1 cellular context compared by ENCODE assay signal in the genomic region with DNA sequence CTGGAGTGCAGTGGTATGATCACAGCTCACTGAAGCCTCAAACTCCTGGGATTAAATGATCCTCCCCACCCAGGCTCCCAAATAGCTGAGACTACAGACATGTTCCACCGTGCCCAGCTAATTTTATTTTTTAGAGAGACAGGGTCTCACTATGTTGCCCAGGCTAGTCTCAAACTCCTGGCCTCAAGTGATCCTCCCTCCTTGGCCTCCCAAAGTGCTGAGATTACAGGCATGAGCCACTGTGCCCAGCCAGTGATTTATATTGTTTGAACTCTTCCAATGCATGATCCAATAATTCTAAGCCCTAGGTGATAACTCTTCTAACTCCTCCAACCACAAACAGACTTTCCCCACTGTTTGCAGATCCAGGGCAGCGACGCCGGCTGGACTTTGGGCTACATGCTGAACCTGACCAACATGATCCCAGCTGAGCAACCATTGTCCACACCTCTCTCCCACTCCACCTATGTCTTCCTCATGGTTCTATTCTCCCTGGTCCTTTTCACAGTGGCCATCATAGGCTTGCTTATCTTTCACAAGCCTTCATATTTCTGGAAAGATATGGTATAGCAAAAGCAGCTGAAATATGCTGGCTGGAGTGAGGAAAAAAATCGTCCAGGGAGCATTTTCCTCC.
TF ChIP-seq lines count a peak whose summit lies in the region.

No MANE protein-coding gene starts in this region.

TF ChIP-seq in HepG2, 621 proteins besides CTCF, POLR2A, EP300 and RAD21 (continued from another document and continues in another):
- TF ChIP-seq, protein P1, sequence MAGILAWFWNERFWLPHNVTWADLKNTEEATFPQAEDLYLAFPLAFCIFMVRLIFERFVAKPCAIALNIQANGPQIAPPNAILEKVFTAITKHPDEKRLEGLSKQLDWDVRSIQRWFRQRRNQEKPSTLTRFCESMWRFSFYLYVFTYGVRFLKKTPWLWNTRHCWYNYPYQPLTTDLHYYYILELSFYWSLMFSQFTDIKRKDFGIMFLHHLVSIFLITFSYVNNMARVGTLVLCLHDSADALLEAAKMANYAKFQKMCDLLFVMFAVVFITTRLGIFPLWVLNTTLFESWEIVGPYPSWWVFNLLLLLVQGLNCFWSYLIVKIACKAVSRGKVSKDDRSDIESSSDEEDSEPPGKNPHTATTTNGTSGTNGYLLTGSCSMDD (CRISPR knock-in tag; IDR thresholded peaks at IDR 0.05) = no peak
- TF ChIP-seq ZFP36L1 (CRISPR knock-in tag; IDR thresholded peaks at IDR 0.05) = no peak
- TF ChIP-seq, protein P2, sequence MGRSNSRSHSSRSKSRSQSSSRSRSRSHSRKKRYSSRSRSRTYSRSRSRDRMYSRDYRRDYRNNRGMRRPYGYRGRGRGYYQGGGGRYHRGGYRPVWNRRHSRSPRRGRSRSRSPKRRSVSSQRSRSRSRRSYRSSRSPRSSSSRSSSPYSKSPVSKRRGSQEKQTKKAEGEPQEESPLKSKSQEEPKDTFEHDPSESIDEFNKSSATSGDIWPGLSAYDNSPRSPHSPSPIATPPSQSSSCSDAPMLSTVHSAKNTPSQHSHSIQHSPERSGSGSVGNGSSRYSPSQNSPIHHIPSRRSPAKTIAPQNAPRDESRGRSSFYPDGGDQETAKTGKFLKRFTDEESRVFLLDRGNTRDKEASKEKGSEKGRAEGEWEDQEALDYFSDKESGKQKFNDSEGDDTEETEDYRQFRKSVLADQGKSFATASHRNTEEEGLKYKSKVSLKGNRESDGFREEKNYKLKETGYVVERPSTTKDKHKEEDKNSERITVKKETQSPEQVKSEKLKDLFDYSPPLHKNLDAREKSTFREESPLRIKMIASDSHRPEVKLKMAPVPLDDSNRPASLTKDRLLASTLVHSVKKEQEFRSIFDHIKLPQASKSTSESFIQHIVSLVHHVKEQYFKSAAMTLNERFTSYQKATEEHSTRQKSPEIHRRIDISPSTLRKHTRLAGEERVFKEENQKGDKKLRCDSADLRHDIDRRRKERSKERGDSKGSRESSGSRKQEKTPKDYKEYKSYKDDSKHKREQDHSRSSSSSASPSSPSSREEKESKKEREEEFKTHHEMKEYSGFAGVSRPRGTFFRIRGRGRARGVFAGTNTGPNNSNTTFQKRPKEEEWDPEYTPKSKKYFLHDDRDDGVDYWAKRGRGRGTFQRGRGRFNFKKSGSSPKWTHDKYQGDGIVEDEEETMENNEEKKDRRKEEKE (IDR thresholded peaks at IDR 0.05) = no peak
- no peak for TF ChIP-seq ZNF501 (CRISPR knock-in tag; IDR thresholded peaks at IDR 0.05)
- no peak for TF ChIP-seq PHF20 (CRISPR knock-in tag; IDR thresholded peaks at IDR 0.05)
- TF ChIP-seq ZSCAN30 (CRISPR knock-in tag; IDR thresholded peaks at IDR 0.05) = no peak
- TF ChIP-seq, protein P3, sequence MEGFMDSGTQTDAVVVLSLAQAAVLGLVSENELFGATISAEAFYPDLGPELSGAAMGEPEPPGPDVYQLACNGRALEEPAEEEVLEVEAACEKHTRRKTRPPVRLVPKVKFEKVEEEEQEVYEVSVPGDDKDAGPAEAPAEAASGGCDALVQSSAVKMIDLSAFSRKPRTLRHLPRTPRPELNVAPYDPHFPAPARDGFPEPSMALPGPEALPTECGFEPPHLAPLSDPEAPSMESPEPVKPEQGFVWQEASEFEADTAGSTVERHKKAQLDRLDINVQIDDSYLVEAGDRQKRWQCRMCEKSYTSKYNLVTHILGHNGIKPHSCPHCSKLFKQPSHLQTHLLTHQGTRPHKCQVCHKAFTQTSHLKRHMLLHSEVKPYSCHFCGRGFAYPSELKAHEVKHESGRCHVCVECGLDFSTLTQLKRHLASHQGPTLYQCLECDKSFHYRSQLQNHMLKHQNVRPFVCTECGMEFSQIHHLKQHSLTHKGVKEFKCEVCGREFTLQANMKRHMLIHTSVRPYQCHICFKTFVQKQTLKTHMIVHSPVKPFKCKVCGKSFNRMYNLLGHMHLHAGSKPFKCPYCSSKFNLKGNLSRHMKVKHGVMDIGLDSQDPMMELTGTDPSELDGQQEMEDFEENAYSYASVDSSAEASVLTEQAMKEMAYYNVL (CRISPR knock-in tag; IDR thresholded peaks at IDR 0.05; ENCODE audit: borderline replicate concordance) = peak; percentile 89; the same call in 1 of the 2 replicates
- no peak for TF ChIP-seq ZNF207 (IDR thresholded peaks at IDR 0.05; ENCODE audit: borderline replicate concordance)
- peak; percentile 22; the same call in 1 of the 2 replicates for TF ChIP-seq THAP11 (CRISPR knock-in tag; IDR thresholded peaks at IDR 0.05)
- no peak for TF ChIP-seq TGIF2 (CRISPR knock-in tag; IDR thresholded peaks at IDR 0.05)
- TF ChIP-seq FLYWCH1 (CRISPR knock-in tag; IDR thresholded peaks at IDR 0.05) = no peak
- TF ChIP-seq, protein P4, sequence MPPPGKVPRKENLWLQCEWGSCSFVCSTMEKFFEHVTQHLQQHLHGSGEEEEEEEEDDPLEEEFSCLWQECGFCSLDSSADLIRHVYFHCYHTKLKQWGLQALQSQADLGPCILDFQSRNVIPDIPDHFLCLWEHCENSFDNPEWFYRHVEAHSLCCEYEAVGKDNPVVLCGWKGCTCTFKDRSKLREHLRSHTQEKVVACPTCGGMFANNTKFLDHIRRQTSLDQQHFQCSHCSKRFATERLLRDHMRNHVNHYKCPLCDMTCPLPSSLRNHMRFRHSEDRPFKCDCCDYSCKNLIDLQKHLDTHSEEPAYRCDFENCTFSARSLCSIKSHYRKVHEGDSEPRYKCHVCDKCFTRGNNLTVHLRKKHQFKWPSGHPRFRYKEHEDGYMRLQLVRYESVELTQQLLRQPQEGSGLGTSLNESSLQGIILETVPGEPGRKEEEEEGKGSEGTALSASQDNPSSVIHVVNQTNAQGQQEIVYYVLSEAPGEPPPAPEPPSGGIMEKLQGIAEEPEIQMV (CRISPR knock-in tag; IDR thresholded peaks at IDR 0.05; ENCODE audit: low read depth) = 0 out of 2 replicates have a peak, but pooled peaks have one; percentile 42
- no peak for TF ChIP-seq MYNN (CRISPR knock-in tag; IDR thresholded peaks at IDR 0.05; ENCODE audit: low read depth)
- TF ChIP-seq, protein P5, sequence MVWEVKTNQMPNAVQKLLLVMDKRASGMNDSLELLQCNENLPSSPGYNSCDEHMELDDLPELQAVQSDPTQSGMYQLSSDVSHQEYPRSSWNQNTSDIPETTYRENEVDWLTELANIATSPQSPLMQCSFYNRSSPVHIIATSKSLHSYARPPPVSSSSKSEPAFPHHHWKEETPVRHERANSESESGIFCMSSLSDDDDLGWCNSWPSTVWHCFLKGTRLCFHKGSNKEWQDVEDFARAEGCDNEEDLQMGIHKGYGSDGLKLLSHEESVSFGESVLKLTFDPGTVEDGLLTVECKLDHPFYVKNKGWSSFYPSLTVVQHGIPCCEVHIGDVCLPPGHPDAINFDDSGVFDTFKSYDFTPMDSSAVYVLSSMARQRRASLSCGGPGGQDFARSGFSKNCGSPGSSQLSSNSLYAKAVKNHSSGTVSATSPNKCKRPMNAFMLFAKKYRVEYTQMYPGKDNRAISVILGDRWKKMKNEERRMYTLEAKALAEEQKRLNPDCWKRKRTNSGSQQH (CRISPR knock-in tag; IDR thresholded peaks at IDR 0.05; ENCODE audit: low read depth) = 0 out of 2 replicates have a peak, but pooled peaks have one; percentile 27
- TF ChIP-seq ZNF256 (CRISPR knock-in tag; conservative IDR thresholded peaks at IDR 0.05) = no peak
- TF ChIP-seq FOXA3 (CRISPR knock-in tag; IDR thresholded peaks at IDR 0.05) = 0 out of 2 replicates have a peak, but pooled peaks have one; percentile 25
- no peak for TF ChIP-seq RBM22 (optimal IDR thresholded peaks at IDR 0.05; ENCODE audit: low read length)
- no peak for TF ChIP-seq MAF1 (CRISPR knock-in tag; IDR thresholded peaks at IDR 0.05; ENCODE audit: borderline replicate concordance)
- no peak for TF ChIP-seq MBD4 (IDR thresholded peaks at IDR 0.05; ENCODE audit: borderline replicate concordance, low read length)
- no peak for TF ChIP-seq SIN3B (IDR thresholded peaks at IDR 0.05; ENCODE audit: low read length)
- TF ChIP-seq ZMYM2 (CRISPR knock-in tag; IDR thresholded peaks at IDR 0.05) = 0 out of 2 replicates have a peak, but pooled peaks have one; percentile 66
- no peak for TF ChIP-seq TSC22D2 (CRISPR knock-in tag; IDR thresholded peaks at IDR 0.05; ENCODE audit: borderline replicate concordance)
- no peak for TF ChIP-seq ZBTB7A (CRISPR knock-in tag; IDR thresholded peaks at IDR 0.05)
- no peak for TF ChIP-seq PAX8 (CRISPR knock-in tag; IDR thresholded peaks at IDR 0.05; ENCODE audit: borderline replicate concordance)
- TF ChIP-seq, protein P6, sequence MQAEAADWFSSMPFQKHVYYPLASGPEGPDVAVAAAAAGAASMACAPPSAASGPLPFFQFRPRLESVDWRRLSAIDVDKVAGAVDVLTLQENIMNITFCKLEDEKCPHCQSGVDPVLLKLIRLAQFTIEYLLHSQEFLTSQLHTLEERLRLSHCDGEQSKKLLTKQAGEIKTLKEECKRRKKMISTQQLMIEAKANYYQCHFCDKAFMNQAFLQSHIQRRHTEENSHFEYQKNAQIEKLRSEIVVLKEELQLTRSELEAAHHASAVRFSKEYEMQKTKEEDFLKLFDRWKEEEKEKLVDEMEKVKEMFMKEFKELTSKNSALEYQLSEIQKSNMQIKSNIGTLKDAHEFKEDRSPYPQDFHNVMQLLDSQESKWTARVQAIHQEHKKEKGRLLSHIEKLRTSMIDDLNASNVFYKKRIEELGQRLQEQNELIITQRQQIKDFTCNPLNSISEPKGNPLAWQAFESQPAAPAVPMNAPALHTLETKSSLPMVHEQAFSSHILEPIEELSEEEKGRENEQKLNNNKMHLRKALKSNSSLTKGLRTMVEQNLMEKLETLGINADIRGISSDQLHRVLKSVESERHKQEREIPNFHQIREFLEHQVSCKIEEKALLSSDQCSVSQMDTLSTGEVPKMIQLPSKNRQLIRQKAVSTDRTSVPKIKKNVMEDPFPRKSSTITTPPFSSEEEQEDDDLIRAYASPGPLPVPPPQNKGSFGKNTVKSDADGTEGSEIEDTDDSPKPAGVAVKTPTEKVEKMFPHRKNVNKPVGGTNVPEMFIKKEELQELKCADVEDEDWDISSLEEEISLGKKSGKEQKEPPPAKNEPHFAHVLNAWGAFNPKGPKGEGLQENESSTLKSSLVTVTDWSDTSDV (CRISPR knock-in tag; IDR thresholded peaks at IDR 0.05) = no peak
- TF ChIP-seq ZNF260 (CRISPR knock-in tag; IDR thresholded peaks at IDR 0.05; ENCODE audit: borderline replicate concordance, low read depth) = no peak
- no peak for TF ChIP-seq ZFP62 (CRISPR knock-in tag; IDR thresholded peaks at IDR 0.05)
- peak; percentile 57; the same call in 1 of the 2 replicates for TF ChIP-seq POGZ (CRISPR knock-in tag; IDR thresholded peaks at IDR 0.05)
- 0 out of 2 replicates have a peak, but pooled peaks have one; percentile 6 for TF ChIP-seq MXD4 (CRISPR knock-in tag; IDR thresholded peaks at IDR 0.05)
- no peak for TF ChIP-seq BRCA1 (CRISPR knock-in tag; IDR thresholded peaks at IDR 0.05)
- TF ChIP-seq, protein P7, sequence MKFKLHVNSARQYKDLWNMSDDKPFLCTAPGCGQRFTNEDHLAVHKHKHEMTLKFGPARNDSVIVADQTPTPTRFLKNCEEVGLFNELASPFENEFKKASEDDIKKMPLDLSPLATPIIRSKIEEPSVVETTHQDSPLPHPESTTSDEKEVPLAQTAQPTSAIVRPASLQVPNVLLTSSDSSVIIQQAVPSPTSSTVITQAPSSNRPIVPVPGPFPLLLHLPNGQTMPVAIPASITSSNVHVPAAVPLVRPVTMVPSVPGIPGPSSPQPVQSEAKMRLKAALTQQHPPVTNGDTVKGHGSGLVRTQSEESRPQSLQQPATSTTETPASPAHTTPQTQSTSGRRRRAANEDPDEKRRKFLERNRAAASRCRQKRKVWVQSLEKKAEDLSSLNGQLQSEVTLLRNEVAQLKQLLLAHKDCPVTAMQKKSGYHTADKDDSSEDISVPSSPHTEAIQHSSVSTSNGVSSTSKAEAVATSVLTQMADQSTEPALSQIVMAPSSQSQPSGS (CRISPR knock-in tag; IDR thresholded peaks at IDR 0.05) = 0 out of 2 replicates have a peak, but pooled peaks have one; percentile 46
- peak; percentile 78 for TF ChIP-seq SOX5 (CRISPR knock-in tag; IDR thresholded peaks at IDR 0.05; ENCODE audit: borderline replicate concordance)
- no peak for TF ChIP-seq MAFG (CRISPR knock-in tag; IDR thresholded peaks at IDR 0.05)
- TF ChIP-seq NCOR1 (IDR thresholded peaks at IDR 0.05; ENCODE audit: borderline replicate concordance, low read length) = peak; percentile 69
- TF ChIP-seq TBX2 (CRISPR knock-in tag; IDR thresholded peaks at IDR 0.05; ENCODE audit: borderline replicate concordance) = 0 out of 2 replicates have a peak, but pooled peaks have one; percentile 52
- TF ChIP-seq ZNF570 (CRISPR knock-in tag; IDR thresholded peaks at IDR 0.05; ENCODE audit: borderline replicate concordance) = no peak
- TF ChIP-seq CCDC6 (CRISPR knock-in tag; IDR thresholded peaks at IDR 0.05) = no peak
- TF ChIP-seq, protein P8, sequence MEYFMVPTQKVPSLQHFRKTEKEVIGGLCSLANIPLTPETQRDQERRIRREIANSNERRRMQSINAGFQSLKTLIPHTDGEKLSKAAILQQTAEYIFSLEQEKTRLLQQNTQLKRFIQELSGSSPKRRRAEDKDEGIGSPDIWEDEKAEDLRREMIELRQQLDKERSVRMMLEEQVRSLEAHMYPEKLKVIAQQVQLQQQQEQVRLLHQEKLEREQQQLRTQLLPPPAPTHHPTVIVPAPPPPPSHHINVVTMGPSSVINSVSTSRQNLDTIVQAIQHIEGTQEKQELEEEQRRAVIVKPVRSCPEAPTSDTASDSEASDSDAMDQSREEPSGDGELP (IDR thresholded peaks at IDR 0.05; ENCODE audit: borderline replicate concordance, low read depth) = peak; percentile 92
- TF ChIP-seq SKI (IDR thresholded peaks at IDR 0.05; ENCODE audit: partially characterized antibody) = no peak
- TF ChIP-seq, protein P9, sequence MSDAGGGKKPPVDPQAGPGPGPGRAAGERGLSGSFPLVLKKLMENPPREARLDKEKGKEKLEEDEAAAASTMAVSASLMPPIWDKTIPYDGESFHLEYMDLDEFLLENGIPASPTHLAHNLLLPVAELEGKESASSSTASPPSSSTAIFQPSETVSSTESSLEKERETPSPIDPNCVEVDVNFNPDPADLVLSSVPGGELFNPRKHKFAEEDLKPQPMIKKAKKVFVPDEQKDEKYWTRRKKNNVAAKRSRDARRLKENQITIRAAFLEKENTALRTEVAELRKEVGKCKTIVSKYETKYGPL (CRISPR knock-in tag; IDR thresholded peaks at IDR 0.05) = no peak
- TF ChIP-seq DPF2 (CRISPR knock-in tag; IDR thresholded peaks at IDR 0.05; ENCODE audit: borderline replicate concordance, low read depth) = 0 out of 2 replicates have a peak, but pooled peaks have one; percentile 21
- TF ChIP-seq SALL1 (CRISPR knock-in tag; IDR thresholded peaks at IDR 0.05) = peak; percentile 86
- TF ChIP-seq, protein P10, sequence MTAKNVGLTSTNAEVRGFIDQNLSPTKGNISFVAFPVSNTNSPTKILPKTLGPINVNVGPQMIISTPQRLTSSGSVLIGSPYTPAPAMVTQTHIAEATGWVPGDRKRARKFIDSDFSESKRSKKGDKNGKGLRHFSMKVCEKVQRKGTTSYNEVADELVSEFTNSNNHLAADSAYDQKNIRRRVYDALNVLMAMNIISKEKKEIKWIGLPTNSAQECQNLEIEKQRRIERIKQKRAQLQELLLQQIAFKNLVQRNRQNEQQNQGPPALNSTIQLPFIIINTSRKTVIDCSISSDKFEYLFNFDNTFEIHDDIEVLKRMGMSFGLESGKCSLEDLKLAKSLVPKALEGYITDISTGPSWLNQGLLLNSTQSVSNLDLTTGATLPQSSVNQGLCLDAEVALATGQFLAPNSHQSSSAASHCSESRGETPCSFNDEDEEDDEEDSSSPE (CRISPR knock-in tag; IDR thresholded peaks at IDR 0.05) = no peak
